ENCODE assay signal across 8 cellular contexts in the genomic region with DNA sequence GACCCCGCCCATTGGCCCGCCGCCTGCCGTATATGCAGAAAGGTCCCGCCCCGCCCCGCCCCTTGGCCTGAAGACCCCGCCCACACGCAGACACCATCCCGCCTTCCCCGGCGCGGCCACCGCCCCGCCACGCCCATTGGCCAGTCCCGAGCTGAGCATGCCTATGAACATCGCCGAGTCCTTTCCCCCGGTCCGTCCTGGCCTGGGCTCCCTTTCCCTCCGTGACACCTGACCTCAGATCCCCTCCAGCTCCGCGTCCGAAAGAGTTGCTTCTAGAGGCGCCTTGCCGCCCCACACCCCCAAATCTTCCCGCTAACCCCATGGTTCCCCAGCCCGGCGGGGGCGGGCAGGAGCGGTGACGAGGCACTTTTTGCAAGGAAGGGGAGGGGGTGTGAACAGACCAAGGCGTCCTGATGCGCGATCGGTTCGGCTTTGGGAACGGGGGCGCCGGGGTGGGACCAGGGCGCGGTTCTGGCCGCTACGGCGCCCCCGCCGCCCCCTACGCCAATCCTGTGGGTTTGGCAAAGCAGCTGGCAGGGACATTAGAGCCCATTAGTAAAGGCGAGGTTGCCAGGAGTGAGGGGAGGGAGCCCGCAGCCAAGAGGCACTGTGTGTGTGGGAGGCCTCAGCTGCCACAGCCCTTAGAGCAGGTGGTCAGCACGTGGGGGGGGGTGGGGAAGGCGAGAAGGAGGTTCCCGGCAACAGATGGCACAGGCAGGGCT. TPM values are rescaled to one million over a fixed set of nuclear protein-coding genes. Genes with fewer than 3 reads are reported as not detected.
DNase-seq lines count a peak whose midpoint lies in the region; ATAC-seq and TF ChIP-seq lines count a peak whose summit lies in the region.

No MANE protein-coding gene starts in this region.

- H3K9me2 ChIP-seq in PC-9 (ENCODE audit: insufficient read depth): no peaks in the 10 kb centered on the region

- no peaks in the 10 kb centered on the region for H3K9me3 ChIP-seq in PC-9 (ENCODE audit: insufficient read depth, low read depth)

- H3K4me3 ChIP-seq in KMS-11 (IDR thresholded peaks at IDR 0.05; ENCODE audit: insufficient read depth, low read depth, low read length) (no peak overlapping the region), PC-9 (peak overlapping the region; percentile 75)

- H3K27me3 ChIP-seq in KMS-11 (ENCODE audit: insufficient read depth, low read depth): no peaks in the 10 kb centered on the region
- H3K27me3 ChIP-seq in PC-9 (ENCODE audit: insufficient read depth, low read depth): no peaks in the 10 kb centered on the region

- H2AFZ ChIP-seq in KMS-11 (ENCODE audit: low read depth) (peak overlapping the region; percentile 68), PC-9 (peak overlapping the region; percentile 79)

- H3K9ac ChIP-seq in KMS-11: peak overlapping the region; percentile 97

- 0 out of 2 replicates have a peak, but pooled peaks cover 5% of the 10 kb centered on the region for H3K79me2 ChIP-seq in KMS-11 (ENCODE audit: insufficient read depth, low read depth)
- H3K79me2 ChIP-seq in PC-9 (ENCODE audit: low read depth): peaks cover 10% of the 10 kb centered on the region

- POLR2A ChIA-PET in PC-9 (lab: Charles Lee; ENCODE audit: unreplicated experiment): interaction anchor here (0.6 to 0.9 kb wide), 6 partner anchors 45 to 287 kb away, joined by 3 to 7 read pairs (median 3); a partner anchor contains a TSS

- CTCF ChIA-PET in PC-9 (lab: Charles Lee): no interaction called here

- H4K20me1 ChIP-seq in KMS-11 (ENCODE audit: insufficient read depth) (no peaks in the 10 kb centered on the region), PC-9 (ENCODE audit: insufficient read depth) (no peaks in the 10 kb centered on the region)

- intact Hi-C loops in PC-9 (cut with micrococcal nuclease; ENCODE audit: unreplicated experiment): loop anchor here (1.0 to 2.0 kb wide), 2 partner anchors 24 to 60 kb away; a partner anchor contains a TSS

- H3K4me1 ChIP-seq in KMS-11 (ENCODE audit: low read depth, poor library complexity, severe bottlenecking) (peaks cover 26% of the 10 kb centered on the region), PC-9 (replicated peaks; ENCODE audit: insufficient read depth) (peaks cover 19% of the 10 kb centered on the region)

- ATAC-seq in GM21381 (IDR thresholded peaks at IDR 0.05; ENCODE audit: unreplicated experiment): peak; percentile 53
- peak; percentile 82 for ATAC-seq in esophagus mucosa

- H3K4me2 ChIP-seq in KMS-11 (peak overlapping the region; percentile 78), PC-9 (peak overlapping the region; percentile 95)

- TF ChIP-seq CTCF in KMS-11 (conservative IDR thresholded peaks at IDR 0.05; ENCODE audit: low read depth, low read length) (no peak), PC-9 (conservative IDR thresholded peaks at IDR 0.05) (no peak)

- H3K27ac ChIP-seq in KMS-11: peak overlapping the region; percentile 89
- peak overlapping the region; percentile 81 for H3K27ac ChIP-seq in PC-9

- H3F3A ChIP-seq in PC-9 (ENCODE audit: insufficient read depth, low read depth): peaks cover 7% of the 10 kb centered on the region; the same call in 1 of the 2 replicates

- DNase-seq in CD1c-positive myeloid dendritic cell (ENCODE audit: extremely low spot score) (peak; percentile 96), PC-9 (peak; percentile 77 to 90), myocyte (ENCODE audit: low read depth) (peak; percentile 98)
- DNase-seq in activated T-cell treated with anti-CD3 and anti-CD28 coated beads, Interleukin-2, amount 50 U/mL, for 48 hours: peak; percentile 93 to 94
- DNase-seq in stimulated activated CD8-positive, alpha-beta memory T cell treated with anti-CD3 and anti-CD28 coated beads, Interleukin-7, amount 100 ng/mL, for 1 hour (ENCODE audit: low read depth in 2 of 2): peak; percentile 64 to 65

- TSS peak; percentile 90 for BruUV-seq in PC-9 (replicated peaks; lab: Mats Ljungman, UMichigan)

- H3K36me3 ChIP-seq in KMS-11 (ENCODE audit: insufficient read depth): no peaks in the 10 kb centered on the region
- no peaks in the 10 kb centered on the region for H3K36me3 ChIP-seq in PC-9 (ENCODE audit: low read depth)

RNA-seq across cellular contexts. Expression of a gene that starts 0.4 kb away (rescaled TPM):
- total RNA-seq in PC-9 (2021) (57.7 and 86.6 TPM in 2 replicates), esophagus mucosa (11.0 TPM), myocyte (75.4 and 112 TPM in 2 replicates)
- 69.8 TPM for polyA plus RNA-seq in myocyte (2012)

RNA-seq across cellular contexts. Expression of a gene that starts 25.8 kb away (rescaled TPM):
- total RNA-seq in PC-9 (2021) (57.7 and 66.6 TPM in 2 replicates), esophagus mucosa (18.7 TPM), myocyte (72.4 and 109 TPM in 2 replicates)
- polyA plus RNA-seq in myocyte (2012): 34.3 TPM

RNA-seq across cellular contexts. Expression of a gene that starts 26.1 kb away (rescaled TPM):
- total RNA-seq in PC-9 (2021) (17.6 and 22.1 TPM in 2 replicates), esophagus mucosa (59.5 TPM), myocyte (14.1 and 15.6 TPM in 2 replicates)
- 13.3 TPM for polyA plus RNA-seq in myocyte (2012)

RNA-seq across cellular contexts. Expression of a gene that starts 59.4 kb away (rescaled TPM):
- total RNA-seq in PC-9 (2021) (35.9 and 39.3 TPM in 2 replicates), esophagus mucosa (5.4 TPM), myocyte (2.2 and 3.6 TPM in 2 replicates)
- polyA plus RNA-seq in myocyte (2012): 10.1 TPM
